Comparison of ENCODE assay signal across 1 cellular context in genomic region chrX:74924449-74925209, GRCh38.
TF ChIP-seq lines count a peak whose summit lies in the region.

No MANE protein-coding gene starts in this region.

TF ChIP-seq in WTC11, 78 proteins besides CTCF, POLR2A, EP300 and RAD21 (continued from another document):
- no peak; the same call in 1 of the 2 replicates for TF ChIP-seq ARID4B (CRISPR knock-in tag; IDR thresholded peaks at IDR 0.05; ENCODE audit: borderline replicate concordance)
- no peak for TF ChIP-seq ZNF423 (CRISPR knock-in tag; IDR thresholded peaks at IDR 0.05)
- no peak for TF ChIP-seq CBFB (CRISPR knock-in tag; IDR thresholded peaks at IDR 0.05; ENCODE audit: low read depth)
- TF ChIP-seq CDX4 (CRISPR knock-in tag; IDR thresholded peaks at IDR 0.05; ENCODE audit: borderline replicate concordance) = no peak
- no peak for TF ChIP-seq RORB (CRISPR knock-in tag; IDR thresholded peaks at IDR 0.05)
- TF ChIP-seq ZNF512 (CRISPR knock-in tag; IDR thresholded peaks at IDR 0.05; ENCODE audit: borderline replicate concordance) = peak; percentile 65; the same call in 1 of the 2 replicates
- no peak for TF ChIP-seq ZNF138 (CRISPR knock-in tag; conservative IDR thresholded peaks at IDR 0.05)
- no peak for TF ChIP-seq ELF4 (CRISPR knock-in tag; IDR thresholded peaks at IDR 0.05; ENCODE audit: low read depth)
- no peak for TF ChIP-seq HMGXB4 (CRISPR knock-in tag; IDR thresholded peaks at IDR 0.05)
- no peak for TF ChIP-seq GRHL2 (CRISPR knock-in tag; IDR thresholded peaks at IDR 0.05; ENCODE audit: insufficient replicate concordance, severe bottlenecking)
- no peak for TF ChIP-seq ATF1 (CRISPR knock-in tag; IDR thresholded peaks at IDR 0.05)
- TF ChIP-seq NR1H2 (CRISPR knock-in tag; IDR thresholded peaks at IDR 0.05) = 0 out of 2 replicates have a peak, but pooled peaks have one; percentile 74
- peak; percentile 49 for TF ChIP-seq NFYB (CRISPR knock-in tag; conservative IDR thresholded peaks at IDR 0.05; ENCODE audit: low read depth)
- peak; percentile 94 for TF ChIP-seq E2F4 (CRISPR knock-in tag; IDR thresholded peaks at IDR 0.05; ENCODE audit: borderline replicate concordance, low read depth)
- TF ChIP-seq ETV6 (CRISPR knock-in tag; IDR thresholded peaks at IDR 0.05) = no peak; the same call in 1 of the 2 replicates
- peak; percentile 90; the same call in 1 of the 2 replicates for TF ChIP-seq ZNF281 (CRISPR knock-in tag; IDR thresholded peaks at IDR 0.05)
- no peak; the same call in 1 of the 2 replicates for TF ChIP-seq ESRRA (CRISPR knock-in tag; IDR thresholded peaks at IDR 0.05; ENCODE audit: borderline replicate concordance)
- TF ChIP-seq NR2C2 (CRISPR knock-in tag; IDR thresholded peaks at IDR 0.05) = peak; percentile 57; the same call in 1 of the 2 replicates
- TF ChIP-seq TEAD1 (CRISPR knock-in tag; IDR thresholded peaks at IDR 0.05) = 0 out of 2 replicates have a peak, but pooled peaks have one; percentile 95
- no peak for TF ChIP-seq ZSCAN18 (CRISPR knock-in tag; IDR thresholded peaks at IDR 0.05)
- no peak; the same call in none of the 2 replicates for TF ChIP-seq E2F1 (CRISPR knock-in tag; IDR thresholded peaks at IDR 0.05)
- no peak for TF ChIP-seq AFF4 (CRISPR knock-in tag; IDR thresholded peaks at IDR 0.05; ENCODE audit: borderline replicate concordance)
- TF ChIP-seq E2F5 (CRISPR knock-in tag; IDR thresholded peaks at IDR 0.05) = peak; percentile 91; the same call in 1 of the 2 replicates
- TF ChIP-seq MYBL2 (CRISPR knock-in tag; IDR thresholded peaks at IDR 0.05) = peak; percentile 79; the same call in 1 of the 2 replicates
- TF ChIP-seq FOXK1 (CRISPR knock-in tag; IDR thresholded peaks at IDR 0.05) = peak; percentile 44; the same call in 1 of the 2 replicates
- TF ChIP-seq MLX (CRISPR knock-in tag; IDR thresholded peaks at IDR 0.05) = no peak; the same call in 1 of the 2 replicates
- TF ChIP-seq ZNF232 (CRISPR knock-in tag; IDR thresholded peaks at IDR 0.05) = peak; percentile 96
- TF ChIP-seq ATF2 (CRISPR knock-in tag; IDR thresholded peaks at IDR 0.05; ENCODE audit: borderline replicate concordance, low read depth) = peak; percentile 88; the same call in 1 of the 2 replicates
- no peak; the same call in 1 of the 2 replicates for TF ChIP-seq SMAD3 (CRISPR knock-in tag; IDR thresholded peaks at IDR 0.05; ENCODE audit: borderline replicate concordance)
- TF ChIP-seq ZNF416 (CRISPR knock-in tag; IDR thresholded peaks at IDR 0.05) = no peak
